In genomic region chr2:18209934-18210639, GRCh38 we compare ENCODE assay signal across 14 cellular contexts.
DNase-seq lines count a peak whose midpoint lies in the region; ATAC-seq and TF ChIP-seq lines count a peak whose summit lies in the region.
"Had no signal": no experiment of that assay in that cellular context is flagged by ENCODE, and none has a peak within 500 bp of the region (broad histone marks: within the 10 kb centered on the region; RNA-seq: fewer than 3 reads in every experiment).

No MANE protein-coding gene starts in this region.

- intact Hi-C loops in upper lobe of right lung (cut with DNase I): no loop called here

- CTCF ChIA-PET in AG04450 (lab: Charles Lee): interaction anchor here (1.2 to 1.4 kb wide), 2 partner anchors 60 to 358 kb away, joined by 3 to 7 read pairs; no protein-coding TSS in a partner anchor
- CTCF ChIA-PET in RWPE1 (lab: Yijun Ruan, JAX): interaction anchor here (0.6 kb wide), 1 partner anchor 1286 kb away, joined by 3 read pairs; no protein-coding TSS in a partner anchor

- no peaks in the 10 kb centered on the region for H3K27me3 ChIP-seq in AG04450 (ENCODE audit: control insufficient read depth, insufficient read depth, low read length)
- no peaks in the 10 kb centered on the region for H3K27me3 ChIP-seq in upper lobe of right lung
- H3K27me3 ChIP-seq: sigmoid colon, thyroid gland had no signal

- H3K9me3 ChIP-seq in AG04450 (ENCODE audit: control insufficient read depth, insufficient read depth, low read length): no peaks in the 10 kb centered on the region; the same call in 1 of the 2 replicates
- H3K9me3 ChIP-seq in upper lobe of right lung: no peaks in the 10 kb centered on the region
- H3K9me3 ChIP-seq: sigmoid colon, thyroid gland had no signal

- no peaks in the 10 kb centered on the region for H3K36me3 ChIP-seq in upper lobe of right lung
- H3K36me3 ChIP-seq: sigmoid colon, thyroid gland had no signal

- H3K4me3 ChIP-seq in AG04450 (ENCODE audit: low read depth, low read length) (no peak overlapping the region), fibroblast of the aortic adventitia (ENCODE audit: low read depth, low read length) (no peak overlapping the region), upper lobe of right lung (no peak overlapping the region)
- H3K4me3 ChIP-seq: K562, sigmoid colon, thyroid gland had no signal

- H3K27ac ChIP-seq in AG04450 (ENCODE audit: low read depth, low read length): peak overlapping the region; percentile 21
- peak overlapping the region; percentile 73 for H3K27ac ChIP-seq in RWPE1
- no peak overlapping the region for H3K27ac ChIP-seq in upper lobe of right lung
- H3K27ac ChIP-seq: sigmoid colon, thyroid gland had no signal

- H3K4me1 ChIP-seq in upper lobe of right lung: no peaks in the 10 kb centered on the region
- H3K4me1 ChIP-seq: sigmoid colon, thyroid gland had no signal

- ATAC-seq in GM19023 (IDR thresholded peaks at IDR 0.05; ENCODE audit: unreplicated experiment) (no peak), upper lobe of right lung (no peak), GM18861 (IDR thresholded peaks at IDR 0.05; ENCODE audit: unreplicated experiment) (no peak)
- ATAC-seq: activated naive CD8-positive, alpha-beta T cell treated with anti-CD3 and anti-CD28 coated beads, Interleukin-2, amount 50 U/mL, for 24 hours; K562 had no signal

- TF ChIP-seq CTCF in AG04450 (IDR thresholded peaks at IDR 0.05; ENCODE audit: low read depth, low read length) (no peak), RWPE1 (conservative IDR thresholded peaks at IDR 0.05; ENCODE audit: low read depth) (no peak), fibroblast of the aortic adventitia (IDR thresholded peaks at IDR 0.05; ENCODE audit: insufficient read depth, low read length) (no peak), upper lobe of right lung (IDR thresholded peaks at IDR 0.05) (no peak)

- DNase-seq in AG04450 (ENCODE audit: low read depth, low spot score) (peak; percentile 55), HS-5 (ENCODE audit: low read depth) (peak; percentile 53), RWPE1 (ENCODE audit: low spot score) (peak; percentile 92), fibroblast of the aortic adventitia (ENCODE audit: low read depth) (peak; percentile 98), upper lobe of right lung (no peak)
- no peak for DNase-seq in stimulated activated CD4-positive, alpha-beta T cell treated with anti-CD3 and anti-CD28 coated beads, Interleukin-4, amount 100 ng/mL, for 1 hour
- DNase-seq: activated naive CD8-positive, alpha-beta T cell treated with anti-CD3 and anti-CD28 coated beads, Interleukin-2, amount 50 U/mL, for 24 hours; C1 segment of cervical spinal cord; effector CD8-positive, alpha-beta T cell; sigmoid colon; thyroid gland had no signal

- POLR2A ChIA-PET in AG04450 (lab: Yijun Ruan, JAX): no interaction called here
- POLR2A ChIA-PET in RWPE1 (lab: Yijun Ruan, JAX; ENCODE audit: low non-redundant PET): no interaction called here

Comparison
In these comparisons a context has a peak if more than half of its experiments do, and no peak if none do; other contexts are left out.
1. DNase-seq: peak in AG04450 (single experiment), HS-5 (single experiment), RWPE1 (single experiment) and fibroblast of the aortic adventitia (single experiment); none in upper lobe of right lung (single experiment) and stimulated activated CD4-positive, alpha-beta T cell treated with anti-CD3 and anti-CD28 coated beads, Interleukin-4, amount 100 ng/mL, for 1 hour (single experiment).